ENCODE assay signal across 8 cellular contexts in genomic region chr18:48997985-48998831, GRCh38. TPM values are rescaled to one million over a fixed set of nuclear protein-coding genes. Genes with fewer than 3 reads are reported as not detected.
A peak's percentile ranks its signal among the peaks of the same experiment; 100 is the strongest.
DNase-seq lines count a peak whose midpoint lies in the region; ATAC-seq, FAIRE-seq and TF ChIP-seq lines count a peak whose summit lies in the region.

No MANE protein-coding gene starts in this region.

- peak overlapping the region; percentile 91 to 100 for H3K27ac ChIP-seq in A549
- peak overlapping the region; percentile 87 to 88 for H3K27ac ChIP-seq in ascending aorta
- peak overlapping the region; percentile 71 to 82 for H3K27ac ChIP-seq in tibial artery

- H3K4me1 ChIP-seq in A549: peaks cover 55% of the 10 kb centered on the region
- peaks cover 16 to 41% of the 10 kb centered on the region in 2 donors for H3K4me1 ChIP-seq in ascending aorta
- H3K4me1 ChIP-seq in tibial artery: peaks cover 0 to 57% (median 46%) of the 10 kb centered on the region in 4 donors

- H3K9me3 ChIP-seq in A549 (no peaks in the 10 kb centered on the region), ascending aorta (no peaks in the 10 kb centered on the region), tibial artery (no peaks in the 10 kb centered on the region)

- DNase-seq in A549 (ENCODE audit: low read depth in 1 of 2, low spot score in 1 of 2) (peak; percentile 91 to 96), HK-2 (ENCODE audit: unreplicated experiment) (peak; percentile 93), ascending aorta (ENCODE audit: low spot score in 2 of 2) (peak; percentile 81 to 97), iris pigment epithelial cell (ENCODE audit: low read depth) (peak; percentile 94), tibial artery (peak; percentile 86 to 94)
- no peak for DNase-seq in activated CD4-positive, CD25-positive, alpha-beta regulatory T cell treated with anti-CD3 and anti-CD28 coated beads, Interleukin-2, amount 50 U/mL, for 72 hours

- TF ChIP-seq EP300 in A549 (IDR thresholded peaks at IDR 0.05): peak; percentile 95 to 97

- 2% methylated on average over 11 of the region's 17 CpGs for WGBS in A549 (ENCODE audit: missing lambda C conversion rate)

- no peaks in the 10 kb centered on the region for H3K27me3 ChIP-seq in ascending aorta
- no peaks in the 10 kb centered on the region for H3K27me3 ChIP-seq in tibial artery

- intact Hi-C loops in ascending aorta (cut with DNase I) (loop anchor here (1.0 to 5.0 kb wide), 3 partner anchors 19 to 216 kb away; no protein-coding TSS in a partner anchor), tibial artery (cut with DNase I; ENCODE audit: low total_unique reads) (no loop called here)

- FAIRE-seq in A549 (lab: Jason Lieb, UNC): peak; percentile 46

- CTCF ChIA-PET in A549 (lab: Yijun Ruan, JAX): interaction anchor here (0.8 to 2.2 kb wide), 9 partner anchors 9 to 239 kb away, joined by 3 to 8 read pairs (median 3); no protein-coding TSS in a partner anchor

- H3K36me3 ChIP-seq in ascending aorta (no peaks in the 10 kb centered on the region), tibial artery (no peaks in the 10 kb centered on the region)

- ATAC-seq in A549: peak; percentile 82 to 91
- ATAC-seq in HG02870 (IDR thresholded peaks at IDR 0.05; ENCODE audit: unreplicated experiment): no peak
- ATAC-seq in HG02938 (IDR thresholded peaks at IDR 0.05; ENCODE audit: unreplicated experiment): no peak

- H3K4me3 ChIP-seq in A549 (0 out of 3 replicates have a peak overlapping the region, but pooled peaks have one; percentile 30), ascending aorta (peak overlapping the region in 1 of 2 donors; percentile 17), tibial artery (peak overlapping the region in 1 of 2 donors; percentile 3)

- no peak for TF ChIP-seq CTCF in A549 (IDR thresholded peaks at IDR 0.05)
- TF ChIP-seq CTCF in ascending aorta (IDR thresholded peaks at IDR 0.05): no peak
- TF ChIP-seq CTCF in tibial artery (IDR thresholded peaks at IDR 0.05): no peak

- TF ChIP-seq POLR2A in A549 (IDR thresholded peaks at IDR 0.05; ENCODE audit: low read length): no peak

- peak; percentile 22 to 63; a peak in 3 of 5 replicates for TF ChIP-seq RAD21 in A549 (conservative IDR thresholded peaks at IDR 0.05 in 1 of 2, IDR thresholded peaks at IDR 0.05 in 1 of 2)

- H3K4me2 ChIP-seq in A549: peak overlapping the region; percentile 96

- POLR2A ChIA-PET in A549 (lab: Yijun Ruan, JAX): interaction anchor here (0.6 to 2.9 kb wide), 5 partner anchors 22 to 375 kb away, joined by 3 to 27 read pairs (median 3); no protein-coding TSS in a partner anchor

TF ChIP-seq in A549, 52 proteins besides CTCF, POLR2A, EP300 and RAD21 (continues in another document):
- TF ChIP-seq MYC (IDR thresholded peaks at IDR 0.05; ENCODE audit: borderline replicate concordance, low read length) (peak; percentile 73; the same call in 1 of the 2 replicates), NPAS2 (CRISPR knock-in tag; IDR thresholded peaks at IDR 0.05; ENCODE audit: borderline replicate concordance) (no peak), ZC3H11A (IDR thresholded peaks at IDR 0.05) (no peak), HOXB5 (CRISPR knock-in tag; IDR thresholded peaks at IDR 0.05) (0 out of 2 replicates have a peak, but pooled peaks have one; percentile 11), GATA3 (IDR thresholded peaks at IDR 0.05; ENCODE audit: borderline replicate concordance) (peak; percentile 97), TP53 (CRISPR knock-in tag; IDR thresholded peaks at IDR 0.05) (no peak), NR3C1 (IDR thresholded peaks at IDR 0.05) (no peak), REST (IDR thresholded peaks at IDR 0.05) (no peak), KDM1A (IDR thresholded peaks at IDR 0.05; ENCODE audit: low read depth) (no peak), HMGXB4 (CRISPR knock-in tag; IDR thresholded peaks at IDR 0.05; ENCODE audit: borderline replicate concordance) (no peak), FOSL2 (IDR thresholded peaks at IDR 0.05) (peak; percentile 80), FOSL2 (CRISPR knock-in tag; IDR thresholded peaks at IDR 0.05) (peak; percentile 96), PBX3 (IDR thresholded peaks at IDR 0.05) (peak; percentile 78), FOXS1 (CRISPR knock-in tag; IDR thresholded peaks at IDR 0.05) (no peak), MAFK (IDR thresholded peaks at IDR 0.05; ENCODE audit: partially characterized antibody) (peak; percentile 4), EHMT2 (IDR thresholded peaks at IDR 0.05; ENCODE audit: low read depth) (no peak), FOSB (CRISPR knock-in tag; IDR thresholded peaks at IDR 0.05) (no peak), E2F6 (IDR thresholded peaks at IDR 0.05; ENCODE audit: borderline replicate concordance, low read depth) (0 out of 2 replicates have a peak, but pooled peaks have one; percentile 36), SMC3 (IDR thresholded peaks at IDR 0.05) (peak; percentile 49; the same call in 2 of the 3 replicates), USF2 (IDR thresholded peaks at IDR 0.05) (0 out of 2 replicates have a peak, but pooled peaks have one; percentile 33), ZNF302 (CRISPR knock-in tag; IDR thresholded peaks at IDR 0.05) (no peak), HES2 (IDR thresholded peaks at IDR 0.05) (0 out of 2 replicates have a peak, but pooled peaks have one; percentile 51)

RNA-seq across cellular contexts. Expression of gene SMAD7, which starts 47.4 kb away (rescaled TPM):
- polyA plus RNA-seq in A549 (2011; rRNA removed) (18.9 and 19.9 TPM in 2 replicates), A549 (2017; fragmentation: RNase III; extraction: RNeasy Plus Mini Kit Qiagen cat#74134 plus additional on column Dnase treatment) (26.9 to 29.1 TPM (median 29.0 TPM) in 3 replicates)
- polyA plus RNA-seq in A549 (2012; cell fraction: cytosol; rRNA removed): 38.2 and 48.5 TPM in 2 replicates
- polyA plus RNA-seq in A549 (2012; cell fraction: nucleus; rRNA removed): 76.0 and 84.4 TPM in 2 replicates
- polyA minus RNA-seq in A549 (2011; rRNA and poly(A)+ RNA removed): 51.4 and 52.2 TPM in 2 replicates
- total RNA-seq in ascending aorta: 76.5 TPM

Comparison
In these comparisons a context has a peak if more than half of its experiments do, and no peak if none do; other contexts are left out.
1. ATAC-seq: peak in A549 (2 of 2); none in HG02870 (single experiment) and HG02938 (single experiment).
2. Peak in every context shown above with its lines, with median percentiles within 50 percentile points of each other: H3K27ac ChIP-seq.